ENCODE assay signal across 23 cellular contexts in genomic region chr9:30630459-30630858, GRCh38.
"Had no signal": no experiment of that assay in that cellular context is flagged by ENCODE, and none has a peak within 500 bp of the region (broad histone marks: within the 10 kb centered on the region; RNA-seq: fewer than 3 reads in every experiment).

No MANE protein-coding gene starts in this region.

- DNase-seq: activated CD4-positive, alpha-beta T cell treated with anti-CD3 and anti-CD28 coated beads for 1 hour; activated CD4-positive, alpha-beta T cell treated with anti-CD3 and anti-CD28 coated beads, Interleukin-2, amount 10 ng/mL, durations not matched to agents 7 days and 5 days; activated CD8-positive, alpha-beta T cell treated with anti-CD3 and anti-CD28 coated beads for 36 hours; activated gamma-delta T cell treated with Interleukin-2 at 50 U/mL for 16 hours; activated naive CD8-positive, alpha-beta T cell treated with anti-CD3 and anti-CD28 coated beads, Interleukin-2, amount 50 U/mL, for 24 hours; activated T-cell treated with anti-CD3 and anti-CD28 coated beads, Interleukin-2, amount 50 U/mL, for 4 hours; amygdala; caudate nucleus; immature natural killer cell; kidney; left colon; naive thymus-derived CD8-positive, alpha-beta T cell; occipital lobe; psoas muscle; stimulated activated CD4-positive, alpha-beta T cell treated with anti-CD3 and anti-CD28 coated beads, Interleukin-15, amount 100 ng/mL, for 24 hours; stimulated activated CD4-positive, alpha-beta T cell treated with anti-CD3 and anti-CD28 coated beads, Interleukin-2, amount 100 ng/mL, for 24 hours; stimulated activated naive CD4-positive, alpha-beta T cell; T1000; tibial artery; upper lobe of right lung had no signal

- FAIRE-seq: endothelial cell of umbilical vein, kidney had no signal

- ATAC-seq: activated CD8-positive, alpha-beta T cell treated with anti-CD3 and anti-CD28 coated beads for 36 hours; activated naive CD8-positive, alpha-beta T cell treated with anti-CD3 and anti-CD28 coated beads, Interleukin-2, amount 50 U/mL, for 24 hours; activated T-cell treated with anti-CD3 and anti-CD28 coated beads, Interleukin-2, amount 50 U/mL, for 4 hours; activated T-helper 17 cell treated with anti-CD3 and anti-CD28 coated beads, Interleukin-2, amount 50 U/mL, for 72 hours; gastroesophageal sphincter; left colon; naive thymus-derived CD8-positive, alpha-beta T cell; psoas muscle; upper lobe of right lung had no signal
